In the genomic region with DNA sequence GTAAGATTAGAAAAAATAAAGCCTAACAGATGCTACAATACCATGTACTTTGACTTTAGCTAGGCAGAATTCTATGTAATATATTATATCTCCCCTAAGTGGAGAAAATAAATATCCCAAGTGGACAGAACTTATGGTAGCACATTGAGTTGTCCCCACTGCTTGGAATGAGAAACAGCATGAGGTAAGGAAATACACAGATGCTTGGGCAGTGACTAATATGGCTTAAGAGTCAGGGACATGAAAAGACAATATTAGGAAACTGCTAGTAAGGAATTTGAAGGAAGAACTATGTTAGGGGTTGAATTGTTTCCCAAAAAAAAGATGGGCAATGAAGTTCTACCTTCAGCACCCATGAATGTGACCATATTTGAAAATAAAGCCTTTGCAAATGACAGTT, we compare ENCODE assay signal across 22 cellular contexts.
DNase-seq lines count a peak whose midpoint lies in the region; ATAC-seq and TF ChIP-seq lines count a peak whose summit lies in the region.
"Had no signal": no experiment of that assay in that cellular context is flagged by ENCODE, and none has a peak within 500 bp of the region (broad histone marks: within the 10 kb centered on the region; RNA-seq: fewer than 3 reads in every experiment).

No MANE protein-coding gene starts in this region.

- BruUV-seq in A673 (replicated peaks; lab: Mats Ljungman, UMichigan): no TSS peak

- peak; percentile 2 for DNase-seq in A673 (ENCODE audit: low spot score)
- peak; percentile 33 for DNase-seq in HS-5 (ENCODE audit: low read depth)
- DNase-seq in astrocyte of the hippocampus (ENCODE audit: low read depth, low spot score): peak; percentile 34
- peak; percentile 28 for DNase-seq in glomerular visceral epithelial cell (ENCODE audit: extremely low spot score)
- no peak for DNase-seq in stimulated activated CD4-positive, alpha-beta T cell treated with anti-CD3 and anti-CD28 coated beads, Interleukin-2, amount 100 ng/mL, for 24 hours
- no peak for DNase-seq in GM19238 (ENCODE audit: insufficient read length, low spot score)
- no peak for DNase-seq in endothelial cell (ENCODE audit: low spot score)
- DNase-seq: CD4-positive, alpha-beta T cell; endodermal cell; HCEC 1CT; Karpas-422; left lung; NCI-H1417; NCI-H2171 treated with DMSO at 0.1 percent for 48 hours; nucleus accumbens; right cardiac atrium; stimulated activated naive CD8-positive, alpha-beta T cell treated with anti-CD3 and anti-CD28 coated beads, Interleukin-15, Interleukin-2, amounts not matched to agents 100 U/mL and 50 U/mL, for 24 hours; T1000; transverse colon had no signal

- no peaks in the 10 kb centered on the region for H3K4me1 ChIP-seq in A673 (ENCODE audit: insufficient read depth, low read length, poor library complexity, severe bottlenecking)
- H3K4me1 ChIP-seq: left lung, transverse colon had no signal

- no peak overlapping the region for H3K27ac Mint-ChIP-seq in endothelial cell (ENCODE audit: unreplicated experiment)
- H3K27ac Mint-ChIP-seq: activated T-helper 17 cell treated with anti-CD3 and anti-CD28 coated beads, Interleukin-2, amount 50 U/mL, for 72 hours; CD4-positive, alpha-beta T cell; endodermal cell had no signal

- H3K9me3 Mint-ChIP-seq in endothelial cell (ENCODE audit: unreplicated experiment): no peaks in the 10 kb centered on the region
- H3K9me3 Mint-ChIP-seq: endodermal cell had no signal

- no peak overlapping the region for H3K4me3 Mint-ChIP-seq in endothelial cell (ENCODE audit: unreplicated experiment)
- H3K4me3 Mint-ChIP-seq: activated T-helper 17 cell treated with anti-CD3 and anti-CD28 coated beads, Interleukin-2, amount 50 U/mL, for 72 hours; CD4-positive, alpha-beta T cell; endodermal cell had no signal

- intact Hi-C loops in A673 (cut with micrococcal nuclease; ENCODE audit: unreplicated experiment): no loop called here

- CTCF ChIA-PET in A673 (lab: Charles Lee): no interaction called here

- H3K27me3 Mint-ChIP-seq in endothelial cell (ENCODE audit: unreplicated experiment): no peaks in the 10 kb centered on the region
- H3K27me3 Mint-ChIP-seq: activated T-helper 17 cell treated with anti-CD3 and anti-CD28 coated beads, Interleukin-2, amount 50 U/mL, for 72 hours; CD4-positive, alpha-beta T cell had no signal

- peaks cover 10% of the 10 kb centered on the region for H3K4me1 Mint-ChIP-seq in endothelial cell (ENCODE audit: unreplicated experiment)
- H3K4me1 Mint-ChIP-seq: activated T-helper 17 cell treated with anti-CD3 and anti-CD28 coated beads, Interleukin-2, amount 50 U/mL, for 72 hours had no signal

- no peaks in the 10 kb centered on the region for H3K9me3 ChIP-seq in A673 (ENCODE audit: low read depth, low read length, poor library complexity, severe bottlenecking)
- H3K9me3 ChIP-seq: transverse colon had no signal

- H3K4me3 ChIP-seq in A673 (ENCODE audit: low read depth, low read length, poor library complexity, severe bottlenecking): no peak overlapping the region
- H3K4me3 ChIP-seq: left lung, SK-N-MC, transverse colon had no signal

- no peak overlapping the region for H3K27ac ChIP-seq in A673 (ENCODE audit: low read depth, low read length, poor library complexity, severe bottlenecking)
- H3K27ac ChIP-seq: left lung, SK-N-MC, transverse colon had no signal

- POLR2A ChIA-PET in A673 (lab: Charles Lee; ENCODE audit: low non-redundant PET): no interaction called here

- TF ChIP-seq CTCF in A673 (conservative IDR thresholded peaks at IDR 0.05; ENCODE audit: low read depth, low read length) (no peak), endothelial cell (IDR thresholded peaks at IDR 0.05; ENCODE audit: unreplicated experiment) (no peak)

- no peaks in the 10 kb centered on the region for H3K36me3 Mint-ChIP-seq in endothelial cell (ENCODE audit: low read depth, unreplicated experiment)

- H3K27me3 ChIP-seq in A673 (replicated peaks; ENCODE audit: insufficient read depth, low read depth, low read length, poor library complexity): no peaks in the 10 kb centered on the region
- H3K27me3 ChIP-seq: left lung, transverse colon had no signal

- no peak for ATAC-seq in GM21423 (IDR thresholded peaks at IDR 0.05; ENCODE audit: unreplicated experiment)
- ATAC-seq: activated T-helper 17 cell treated with anti-CD3 and anti-CD28 coated beads, Interleukin-2, amount 50 U/mL, for 72 hours; left lung; right cardiac atrium; stimulated activated naive CD8-positive, alpha-beta T cell treated with anti-CD3 and anti-CD28 coated beads, Interleukin-15, Interleukin-2, amounts not matched to agents 100 U/mL and 50 U/mL, for 24 hours had no signal

- H3K36me3 ChIP-seq in A673 (ENCODE audit: insufficient read depth, low read length, poor library complexity, severe bottlenecking): no peaks in the 10 kb centered on the region
- H3K36me3 ChIP-seq: left lung, transverse colon had no signal

Comparison
In these comparisons a context has a peak if more than half of its experiments do, and no peak if none do; other contexts are left out.
1. DNase-seq: peak in A673 (single experiment), HS-5 (single experiment), astrocyte of the hippocampus (single experiment) and glomerular visceral epithelial cell (single experiment); none in stimulated activated CD4-positive, alpha-beta T cell treated with anti-CD3 and anti-CD28 coated beads, Interleukin-2, amount 100 ng/mL, for 24 hours (0 of 2), GM19238 (single experiment) and endothelial cell (single experiment).